20 cellular contexts compared by ENCODE assay signal in genomic region chr15:35979608-35980007, GRCh38.
"Had no signal": no experiment of that assay in that cellular context is flagged by ENCODE, and none has a peak within 500 bp of the region (broad histone marks: within the 10 kb centered on the region; RNA-seq: fewer than 3 reads in every experiment).

No MANE protein-coding gene starts in this region.

- H3K4me3 ChIP-seq: coronary artery, esophagus muscularis mucosa, left lung, lung, sigmoid colon, thoracic aorta, vagina had no signal

- H3K4me1 ChIP-seq: left lung, vagina had no signal

- DNase-seq: activated CD4-positive, alpha-beta memory T cell treated with anti-CD3 and anti-CD28 coated beads, Interleukin-2, amount 10 ng/mL, durations not matched to agents 7 days and 5 days; activated CD4-positive, alpha-beta T cell treated with anti-CD3 and anti-CD28 coated beads for 48 hours; activated effector memory CD4-positive, alpha-beta T cell treated with Interleukin-2 at 50 U/mL for 16 hours; activated naive CD4-positive, alpha-beta T cell treated with anti-CD3 and anti-CD28 coated beads for 36 hours; activated naive CD8-positive, alpha-beta T cell treated with anti-CD3 and anti-CD28 coated beads, Interleukin-2, amount 10 ng/mL, durations not matched to agents 7 days and 5 days; activated T-cell treated with anti-CD3 and anti-CD28 coated beads, Interleukin-2, amount 50 U/mL, for 72 hours; amniotic stem cell; glutamatergic neuron; hippocampal formation; left lung; sigmoid colon; stimulated activated CD4-positive, alpha-beta T cell treated with anti-CD3 and anti-CD28 coated beads, Interleukin-2, amount 100 ng/mL, for 48 hours; stimulated activated naive CD4-positive, alpha-beta T cell treated with Interleukin-2 at 50 U/mL for 16 hours had no signal

- H3K9me3 ChIP-seq: esophagus muscularis mucosa, sigmoid colon, thoracic aorta, vagina had no signal

- FAIRE-seq: bronchial epithelial cell, frontal cortex had no signal

- H3K27me3 ChIP-seq: esophagus muscularis mucosa, left lung, sigmoid colon, vagina had no signal

- H3K36me3 ChIP-seq: esophagus muscularis mucosa, left lung, sigmoid colon, thoracic aorta, vagina had no signal

- H3K27ac ChIP-seq: coronary artery, esophagus muscularis mucosa, left lung, sigmoid colon, thoracic aorta, vagina had no signal
